In genomic region chr19:289651-290538, GRCh38 we compare ENCODE assay signal across 7 cellular contexts. TPM values are rescaled to one million over a fixed set of nuclear protein-coding genes. Genes with fewer than 3 reads are reported as not detected.
DNase-seq lines count a peak whose midpoint lies in the region; ATAC-seq, FAIRE-seq and TF ChIP-seq lines count a peak whose summit lies in the region.

No MANE protein-coding gene starts in this region.

- peaks cover 26% of the 10 kb centered on the region for H3K27me3 Mint-ChIP-seq in MCF 10A (ENCODE audit: insufficient read depth, unreplicated experiment)
- H3K27me3 Mint-ChIP-seq in type B pancreatic cell: peaks cover 59% of the 10 kb centered on the region

- H3K4me3 Mint-ChIP-seq in MCF 10A (ENCODE audit: unreplicated experiment): peak overlapping the region; percentile 60
- peak overlapping the region; percentile 77 for H3K4me3 Mint-ChIP-seq in type B pancreatic cell

- ATAC-seq in HepG2: peak; percentile 57

- peak overlapping the region; percentile 24; the same call in 1 of the 2 replicates for H3K4me2 ChIP-seq in HepG2 (ENCODE audit: low read depth, low read length)

- no peaks in the 10 kb centered on the region for H3K36me3 ChIP-seq in HepG2 (replicated peaks in 1 of 2; ENCODE audit: control insufficient read depth in 1 of 2, insufficient read depth in 2 of 2, low read length in 2 of 2)

- H3K27ac ChIP-seq in HepG2 (ENCODE audit: extremely low read length, insufficient read depth, low read length): no peak overlapping the region

- H3K79me2 ChIP-seq in HepG2 (ENCODE audit: insufficient read depth, low read length): no peaks in the 10 kb centered on the region

- H3K27me3 ChIP-seq in HepG2 (ENCODE audit: control insufficient read depth in 1 of 2, insufficient read depth in 2 of 2, low read length in 2 of 2): peaks cover 4 to 36% of the 10 kb centered on the region in 2 experiments

- TF ChIP-seq POLR2A in HepG2 (IDR thresholded peaks at IDR 0.05; ENCODE audit: insufficient read depth in 1 of 2, low read depth in 2 of 2, low read length in 2 of 2): no peak

- H3K4me3 ChIP-seq in HepG2 (replicated peaks in 1 of 3; ENCODE audit: insufficient read depth in 1 of 3, low read depth in 2 of 3, low read length in 3 of 3): no peak overlapping the region; a peak in 1 of 6 replicates

- TF ChIP-seq CTCF in MCF 10A (IDR thresholded peaks at IDR 0.05; ENCODE audit: unreplicated experiment) (no peak), HepG2 (CRISPR knock-in tag; IDR thresholded peaks at IDR 0.05) (no peak), type B pancreatic cell (conservative IDR thresholded peaks at IDR 0.05) (no peak)

- 0 out of 2 replicates have a peak, but pooled peaks cover 2% of the 10 kb centered on the region for H4K20me1 ChIP-seq in HepG2 (ENCODE audit: insufficient read depth, low read length)

- in situ Hi-C loops in HepG2 (cut with HindIII; ENCODE audit: extremely low pct_ligation_motif_present, low pct_unique_long_range_greater_than_20kb): no loop called here

- DNase-seq in HS-5 (ENCODE audit: low read depth): peak; percentile 29
- peak; percentile 85 for DNase-seq in RKO (ENCODE audit: low spot score)
- DNase-seq in MCF 10A (ENCODE audit: unreplicated experiment): peak; percentile 82
- DNase-seq in HepG2 (ENCODE audit: low spot score): peak; percentile 42
- DNase-seq in type B pancreatic cell (ENCODE audit: extremely low spot score, unreplicated experiment): no peak
- no peak for DNase-seq in NCI-H1092 (lab: John Stamatoyannopoulos, UW)
- no peak for DNase-seq in amygdala (lab: John Stamatoyannopoulos, UW)

- H2AFZ ChIP-seq in HepG2 (ENCODE audit: low read length): no peak overlapping the region

- no TSS peak for BruUV-seq in MCF 10A (replicated peaks; lab: Mats Ljungman, UMichigan)
- no TSS peak for BruUV-seq in HepG2 (replicated peaks; lab: Mats Ljungman, UMichigan)

- CTCF ChIA-PET in MCF 10A (lab: Yijun Ruan, JAX): interaction anchor here (0.7 kb wide), 1 partner anchor 12 kb away, joined by 3 read pairs; no protein-coding TSS in a partner anchor
- CTCF ChIA-PET in HepG2 (lab: Yijun Ruan, JAX; ENCODE audit: low intra/inter-chr PET ratio, low total read pairs): no interaction called here

- TF ChIP-seq RAD21 in HepG2 (CRISPR knock-in tag; IDR thresholded peaks at IDR 0.05): no peak

- H3K9me3 ChIP-seq in HepG2 (ENCODE audit: low read length): no peaks in the 10 kb centered on the region

- POLR2A ChIA-PET in MCF 10A (lab: Yijun Ruan, JAX) (interaction anchor here (0.6 kb wide), 1 partner anchor 35 kb away, joined by 3 read pairs; no protein-coding TSS in a partner anchor), HepG2 (lab: Yijun Ruan, JAX) (no interaction called here)

- TF ChIP-seq EP300 in HepG2 (IDR thresholded peaks at IDR 0.05; ENCODE audit: low read depth in 2 of 2, low read length in 2 of 2) (no peak), HepG2 (CRISPR knock-in tag; IDR thresholded peaks at IDR 0.05; ENCODE audit: borderline replicate concordance) (no peak)

- intact Hi-C loops in MCF 10A (cut with micrococcal nuclease): no loop called here
- intact Hi-C loops in HepG2 (cut with micrococcal nuclease; ENCODE audit: unreplicated experiment): no loop called here

- H3K9me3 Mint-ChIP-seq in MCF 10A (ENCODE audit: unreplicated experiment): no peaks in the 10 kb centered on the region
- H3K9me3 Mint-ChIP-seq in type B pancreatic cell: no peaks in the 10 kb centered on the region

- H3K4me1 ChIP-seq in HepG2 (ENCODE audit: insufficient read depth, low read length): peaks cover 21% of the 10 kb centered on the region

- no peak for FAIRE-seq in HepG2 (lab: Jason Lieb, UNC)

- H3K4me1 Mint-ChIP-seq in MCF 10A (ENCODE audit: insufficient read depth, unreplicated experiment): peaks cover 17% of the 10 kb centered on the region
- peaks cover 12% of the 10 kb centered on the region for H3K4me1 Mint-ChIP-seq in type B pancreatic cell (ENCODE audit: unreplicated experiment)

- H3K27ac Mint-ChIP-seq in MCF 10A (ENCODE audit: low read depth, unreplicated experiment) (peak overlapping the region; percentile 77), type B pancreatic cell (peak overlapping the region; percentile 87)

- H3K36me3 Mint-ChIP-seq in MCF 10A (ENCODE audit: insufficient read depth, unreplicated experiment): peaks cover 6% of the 10 kb centered on the region
- H3K36me3 Mint-ChIP-seq in type B pancreatic cell: no peaks in the 10 kb centered on the region

- 49% methylated on average over 18 of the region's 29 CpGs for WGBS in HepG2 (ENCODE audit: low lambda C conversion rate)

- no peak overlapping the region for H3K9ac ChIP-seq in HepG2 (ENCODE audit: insufficient read depth, low read depth, low read length)

TF ChIP-seq in HepG2, 621 proteins besides CTCF, POLR2A, EP300 and RAD21 (continues in another document):
- TF ChIP-seq MAFK (conservative IDR thresholded peaks at IDR 0.05 in 1 of 2, IDR thresholded peaks at IDR 0.05 in 1 of 2; ENCODE audit: low read length in 2 of 2): peak in 1 of 2 experiments; percentile 35; a peak in 1 of 4 replicates
- peak; percentile 22; the same call in 1 of the 2 replicates for TF ChIP-seq MAFF (IDR thresholded peaks at IDR 0.05; ENCODE audit: low read depth, low read length)
- peak; percentile 85; the same call in 1 of the 2 replicates for TF ChIP-seq NFE2 (CRISPR knock-in tag; IDR thresholded peaks at IDR 0.05)
- TF ChIP-seq FOSL2 (CRISPR knock-in tag; IDR thresholded peaks at IDR 0.05): peak; percentile 78
- peak; percentile 76 for TF ChIP-seq ZNF768 (CRISPR knock-in tag; IDR thresholded peaks at IDR 0.05)
- no peak for TF ChIP-seq ZNF703 (CRISPR knock-in tag; IDR thresholded peaks at IDR 0.05; ENCODE audit: borderline replicate concordance)
- no peak for TF ChIP-seq RBAK (CRISPR knock-in tag; IDR thresholded peaks at IDR 0.05)
- TF ChIP-seq ZNF816 (CRISPR knock-in tag; IDR thresholded peaks at IDR 0.05; ENCODE audit: borderline replicate concordance): no peak

RNA-seq across cellular contexts. Expression of gene PLPP2, which starts 1.3 kb away (rescaled TPM):
- total RNA-seq in MCF 10A (2022) (5.4 and 9.4 TPM in 2 replicates), HepG2 (2016; rRNA removed; fragmentation: Illumina TruSeq; extraction: Trizol) (not detected in 2 replicates), type B pancreatic cell (ENCODE audit: low replicate concordance) (7.6 and 8.6 TPM in 2 replicates)
- total RNA-seq in HepG2 (2016; cell fraction: cytosol; rRNA removed; fragmentation: Illumina TruSeq; extraction: Trizol; ENCODE audit: low read depth): not detected in 2 replicates
- not detected in 2 replicates for total RNA-seq in HepG2 (2016; cell fraction: insoluble cytoplasmic fraction; rRNA removed; fragmentation: Illumina TruSeq; extraction: Trizol)
- total RNA-seq in HepG2 (2016; cell fraction: membrane; rRNA removed; fragmentation: Illumina TruSeq; extraction: Trizol): not detected in 2 replicates
- not detected in 2 replicates for total RNA-seq in HepG2 (2016; cell fraction: nucleus; rRNA removed; fragmentation: Illumina TruSeq; extraction: Trizol)
- polyA plus RNA-seq in HepG2 (2011; rRNA removed): not detected in 2 replicates
- polyA plus RNA-seq in HepG2 (2011; cell fraction: cytosol; rRNA removed): 0.07 TPM in 1 of 2 replicates, not detected in the other
- polyA plus RNA-seq in HepG2 (2011; cell fraction: nucleus; rRNA removed): 0.19 and 0.31 TPM in 2 replicates
- polyA plus RNA-seq in HepG2 (2012): 0.16 TPM in 1 of 2 replicates, not detected in the other
- polyA plus RNA-seq in HepG2 (2016; cell fraction: cytosol; fragmentation: Illumina TruSeq; extraction: Trizol; ENCODE audit: low read depth): not detected in 2 replicates
- polyA plus RNA-seq in HepG2 (2016; cell fraction: insoluble cytoplasmic fraction; fragmentation: Illumina TruSeq; extraction: Trizol; ENCODE audit: low read depth): not detected in 2 replicates
- not detected in 2 replicates for polyA plus RNA-seq in HepG2 (2016; cell fraction: membrane; fragmentation: Illumina TruSeq; extraction: Trizol; ENCODE audit: low read depth)
- polyA plus RNA-seq in HepG2 (2016; cell fraction: nucleus; fragmentation: Illumina TruSeq; extraction: Trizol; ENCODE audit: insufficient read depth, low read depth): not detected in 2 replicates
- 78.3 TPM in 1 of 2 replicates, not detected in the other for polyA minus RNA-seq in HepG2 (2011; rRNA and poly(A)+ RNA removed; ENCODE audit: low replicate concordance)
- polyA minus RNA-seq in HepG2 (2011; cell fraction: cytosol; rRNA and poly(A)+ RNA removed): not detected in 2 replicates
- polyA minus RNA-seq in HepG2 (2011; cell fraction: nucleus; rRNA and poly(A)+ RNA removed): not detected in 2 replicates

RNA-seq across cellular contexts. Expression of gene MIER2, which starts 54.7 kb away (rescaled TPM):
- 24.2 TPM in 2 replicates for total RNA-seq in MCF 10A (2022)
- 7.9 and 9.6 TPM in 2 replicates for total RNA-seq in HepG2 (2016; rRNA removed; fragmentation: Illumina TruSeq; extraction: Trizol)
- 11.9 and 12.6 TPM in 2 replicates for total RNA-seq in HepG2 (2016; cell fraction: cytosol; rRNA removed; fragmentation: Illumina TruSeq; extraction: Trizol; ENCODE audit: low read depth)
- total RNA-seq in HepG2 (2016; cell fraction: insoluble cytoplasmic fraction; rRNA removed; fragmentation: Illumina TruSeq; extraction: Trizol): 10.4 and 13.2 TPM in 2 replicates
- 8.0 and 11.3 TPM in 2 replicates for total RNA-seq in HepG2 (2016; cell fraction: membrane; rRNA removed; fragmentation: Illumina TruSeq; extraction: Trizol)
- total RNA-seq in HepG2 (2016; cell fraction: nucleus; rRNA removed; fragmentation: Illumina TruSeq; extraction: Trizol): 8.0 and 17.5 TPM in 2 replicates
- polyA plus RNA-seq in HepG2 (2011; rRNA removed): 22.9 and 25.7 TPM in 2 replicates
- 8.3 and 13.6 TPM in 2 replicates for polyA plus RNA-seq in HepG2 (2011; cell fraction: cytosol; rRNA removed)
- 54.0 and 67.5 TPM in 2 replicates for polyA plus RNA-seq in HepG2 (2011; cell fraction: nucleus; rRNA removed)
- polyA plus RNA-seq in HepG2 (2012): 21.3 and 21.5 TPM in 2 replicates
- 1.2 and 1.7 TPM in 2 replicates for polyA plus RNA-seq in HepG2 (2016; cell fraction: cytosol; fragmentation: Illumina TruSeq; extraction: Trizol; ENCODE audit: low read depth)
- polyA plus RNA-seq in HepG2 (2016; cell fraction: insoluble cytoplasmic fraction; fragmentation: Illumina TruSeq; extraction: Trizol; ENCODE audit: low read depth): 9.7 and 15.4 TPM in 2 replicates
- 4.1 and 4.8 TPM in 2 replicates for polyA plus RNA-seq in HepG2 (2016; cell fraction: membrane; fragmentation: Illumina TruSeq; extraction: Trizol; ENCODE audit: low read depth)
- 29.5 and 34.6 TPM in 2 replicates for polyA plus RNA-seq in HepG2 (2016; cell fraction: nucleus; fragmentation: Illumina TruSeq; extraction: Trizol; ENCODE audit: insufficient read depth, low read depth)
- 39.4 and 61.2 TPM in 2 replicates for polyA minus RNA-seq in HepG2 (2011; rRNA and poly(A)+ RNA removed; ENCODE audit: low replicate concordance)
- 16.5 and 19.2 TPM in 2 replicates for polyA minus RNA-seq in HepG2 (2011; cell fraction: cytosol; rRNA and poly(A)+ RNA removed)
- 37.2 and 38.9 TPM in 2 replicates for polyA minus RNA-seq in HepG2 (2011; cell fraction: nucleus; rRNA and poly(A)+ RNA removed)
- total RNA-seq in type B pancreatic cell (ENCODE audit: low replicate concordance): 42.3 and 43.3 TPM in 2 replicates

Comparison
In these comparisons a context has a peak if more than half of its experiments do, and no peak if none do; other contexts are left out.
1. DNase-seq: peak in HS-5 (single experiment), RKO (single experiment), MCF 10A (single experiment) and HepG2 (single experiment); none in type B pancreatic cell (single experiment), NCI-H1092 (single experiment) and amygdala (0 of 56).